In genomic region chr17:82520041-82520910, GRCh38 we compare ENCODE assay signal across 8 cellular contexts.
DNase-seq lines count a peak whose midpoint lies in the region; ATAC-seq and TF ChIP-seq lines count a peak whose summit lies in the region.

No MANE protein-coding gene starts in this region.

- peak overlapping the region; percentile 91 for H3K27ac ChIP-seq in 22Rv1

- H3K4me3 ChIP-seq in fibroblast of mammary gland (ENCODE audit: control insufficient read depth, low read depth, low read length) (peak overlapping the region; percentile 65), neuron (ENCODE audit: low read length) (peak overlapping the region; percentile 98)

- ATAC-seq in GM18502 (IDR thresholded peaks at IDR 0.05; ENCODE audit: poor library complexity, unreplicated experiment) (peak; percentile 12), GM18858 (IDR thresholded peaks at IDR 0.05; ENCODE audit: unreplicated experiment) (no peak)

- peaks cover 2% of the 10 kb centered on the region for H3K4me1 ChIP-seq in neuron (ENCODE audit: insufficient read depth, low read length)

- no peaks in the 10 kb centered on the region for H3K27me3 ChIP-seq in neuron (ENCODE audit: insufficient read depth, low read length)

- no peak overlapping the region for H2AFZ ChIP-seq in neuron (ENCODE audit: low read depth, low read length)

- TF ChIP-seq CTCF in 22Rv1 (IDR thresholded peaks at IDR 0.05) (no peak), fibroblast of mammary gland (conservative IDR thresholded peaks at IDR 0.05; ENCODE audit: control insufficient read depth, insufficient read depth, low read depth, low read length) (no peak)

- DNase-seq in NAMALWA (ENCODE audit: low spot score) (peak; percentile 71), fibroblast of mammary gland (ENCODE audit: low read depth) (no peak), COR-L47 (lab: John Stamatoyannopoulos, UW) (no peak)
- peak; percentile 55 to 62 for DNase-seq in activated T-cell treated with anti-CD3 and anti-CD28 coated beads, Interleukin-2, amount 50 U/mL, for 48 hours

- no peaks in the 10 kb centered on the region for H3K36me3 ChIP-seq in neuron (ENCODE audit: insufficient read depth, low read length)

- no peaks in the 10 kb centered on the region for H3K9me3 ChIP-seq in neuron (ENCODE audit: low read length)

Comparison
In these comparisons a context has a peak if more than half of its experiments do, and no peak if none do; other contexts are left out.
1. DNase-seq: peak in NAMALWA (single experiment) and activated T-cell treated with anti-CD3 and anti-CD28 coated beads, Interleukin-2, amount 50 U/mL, for 48 hours (2 of 2); none in fibroblast of mammary gland (single experiment) and COR-L47 (single experiment).